In the genomic region with DNA sequence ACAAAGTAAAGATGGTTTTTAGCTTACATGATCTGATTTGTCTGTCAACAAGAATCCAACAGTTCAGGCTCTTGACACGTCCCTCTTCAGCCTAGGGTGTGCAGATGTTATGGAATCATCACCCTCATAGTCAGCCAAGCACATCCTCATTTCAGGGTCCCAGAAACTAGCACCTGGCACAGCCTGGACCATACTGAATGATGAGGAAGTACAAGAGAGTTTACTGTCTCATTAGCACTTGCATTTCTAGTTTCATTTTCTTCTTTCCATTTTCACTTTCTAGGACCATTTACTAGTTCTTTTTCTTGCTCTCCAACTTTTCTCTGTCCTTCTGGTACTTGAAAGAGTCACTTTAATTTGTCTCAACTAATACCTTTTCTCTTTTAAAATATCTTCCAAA, we compare ENCODE assay signal across 8 cellular contexts. TPM values are rescaled to one million over a fixed set of nuclear protein-coding genes. Genes with fewer than 3 reads are reported as not detected.
DNase-seq lines count a peak whose midpoint lies in the region; ATAC-seq and TF ChIP-seq lines count a peak whose summit lies in the region.

No MANE protein-coding gene starts in this region.

- H3K4me3 Mint-ChIP-seq in endothelial cell (ENCODE audit: unreplicated experiment), result no peak overlapping the region

- ATAC-seq in GM18519 (IDR thresholded peaks at IDR 0.05; ENCODE audit: low FRiP score, unreplicated experiment) (peak; percentile 50), GM21737 (IDR thresholded peaks at IDR 0.05; ENCODE audit: unreplicated experiment) (peak; percentile 37), mucosa of descending colon (peak; percentile 54)

- peaks cover 27% of the 10 kb centered on the region for H3K4me1 Mint-ChIP-seq in endothelial cell (ENCODE audit: unreplicated experiment)

- no peaks in the 10 kb centered on the region for H3K4me1 ChIP-seq in mucosa of descending colon (ENCODE audit: low read depth)

- H3K4me3 ChIP-seq in mucosa of descending colon, result no peak overlapping the region

- no peak for TF ChIP-seq CTCF in mucosa of descending colon (IDR thresholded peaks at IDR 0.05)
- no peak for TF ChIP-seq CTCF in endothelial cell (IDR thresholded peaks at IDR 0.05; ENCODE audit: unreplicated experiment)

- H3K36me3 ChIP-seq in mucosa of descending colon (ENCODE audit: low read depth), result no peaks in the 10 kb centered on the region

- DNase-seq in NOMO-1 treated with DMSO at 0.1 percent for 48 hours (lab: John Stamatoyannopoulos, UW; ENCODE audit: unreplicated experiment), result peak; percentile 86
- no peak for DNase-seq in mucosa of descending colon
- no peak for DNase-seq in hypothalamus (lab: John Stamatoyannopoulos, UW)
- no peak for DNase-seq in endothelial cell (ENCODE audit: low spot score)
- DNase-seq in NCI-H2029 treated with DMSO at 0.1 percent for 48 hours (lab: John Stamatoyannopoulos, UW), result no peak
- DNase-seq in SW 1271 (lab: John Stamatoyannopoulos, UW), result no peak

- no peaks in the 10 kb centered on the region for H3K36me3 Mint-ChIP-seq in endothelial cell (ENCODE audit: low read depth, unreplicated experiment)

- no peaks in the 10 kb centered on the region for H3K9me3 ChIP-seq in mucosa of descending colon

- no peak overlapping the region for H3K27ac Mint-ChIP-seq in endothelial cell (ENCODE audit: unreplicated experiment)

- intact Hi-C loops in mucosa of descending colon (cut with DNase I, micrococcal nuclease), result no loop called here

- H3K27me3 Mint-ChIP-seq in endothelial cell (ENCODE audit: unreplicated experiment), result peaks cover 2% of the 10 kb centered on the region

- H3K9me3 Mint-ChIP-seq in endothelial cell (ENCODE audit: unreplicated experiment), result no peaks in the 10 kb centered on the region

RNA-seq across cellular contexts. Expression of a gene that starts 6.5 kb away (rescaled TPM):
- total RNA-seq in mucosa of descending colon (1 to 10 TPM; 2.9 to 4.7 (median 4.1) TPM), endothelial cell (ENCODE audit: unreplicated experiment) (1.1 TPM)
